ENCODE assay signal across 8 cellular contexts in genomic region chr13:29771247-29771646, GRCh38.
DNase-seq lines count a peak whose midpoint lies in the region; ATAC-seq and TF ChIP-seq lines count a peak whose summit lies in the region.

No MANE protein-coding gene starts in this region.

- peak; percentile 24 for TF ChIP-seq CTCF in AG09319 (IDR thresholded peaks at IDR 0.05; ENCODE audit: low read depth, low read length)
- TF ChIP-seq CTCF in fibroblast of villous mesenchyme (IDR thresholded peaks at IDR 0.05; ENCODE audit: insufficient read depth, low read depth, low read length): peak; percentile 42
- TF ChIP-seq CTCF in thoracic aorta (IDR thresholded peaks at IDR 0.05): peak; percentile 32

- no peaks in the 10 kb centered on the region for H3K27me3 ChIP-seq in thoracic aorta (replicated peaks; ENCODE audit: insufficient read depth)

- no peaks in the 10 kb centered on the region for H3K4me1 ChIP-seq in thoracic aorta (ENCODE audit: control insufficient read depth in 1 of 2, low read depth in 2 of 2)

- no peak overlapping the region for H3K4me3 ChIP-seq in fibroblast of villous mesenchyme (ENCODE audit: low read depth, low read length)
- no peak overlapping the region for H3K4me3 ChIP-seq in thoracic aorta

- H3K27ac ChIP-seq in thoracic aorta: no peak overlapping the region

- H3K9me3 ChIP-seq in thoracic aorta: no peaks in the 10 kb centered on the region

- DNase-seq in AG09319 (ENCODE audit: extremely low read depth, low read depth) (no peak), RPMI7951 (ENCODE audit: low read depth) (peak; percentile 36), fibroblast of villous mesenchyme (ENCODE audit: low read depth) (peak; percentile 44), thoracic aorta (ENCODE audit: low spot score) (no peak), amygdala (lab: John Stamatoyannopoulos, UW) (no peak), T1000 (lab: John Stamatoyannopoulos, UW) (no peak)

- peaks cover 3% of the 10 kb centered on the region for H3K36me3 ChIP-seq in thoracic aorta

- peak; percentile 55 for ATAC-seq in GM21786 (IDR thresholded peaks at IDR 0.05; ENCODE audit: unreplicated experiment)
- no peak for ATAC-seq in thoracic aorta (ENCODE audit: insufficient number of reproducible peaks, low FRiP score, low read depth)
- no peak for ATAC-seq in HG02970 (IDR thresholded peaks at IDR 0.05; ENCODE audit: low FRiP score, unreplicated experiment)

Comparison
In these comparisons a context has a peak if more than half of its experiments do, and no peak if none do; other contexts are left out.
1. DNase-seq: peak in RPMI7951 (single experiment) and fibroblast of villous mesenchyme (single experiment); none in AG09319 (single experiment), thoracic aorta (single experiment), amygdala (0 of 56) and T1000 (single experiment).
2. Peak in every context shown above with its lines, with median percentiles within 50 percentile points of each other: CTCF ChIP-seq.